In the genomic region with DNA sequence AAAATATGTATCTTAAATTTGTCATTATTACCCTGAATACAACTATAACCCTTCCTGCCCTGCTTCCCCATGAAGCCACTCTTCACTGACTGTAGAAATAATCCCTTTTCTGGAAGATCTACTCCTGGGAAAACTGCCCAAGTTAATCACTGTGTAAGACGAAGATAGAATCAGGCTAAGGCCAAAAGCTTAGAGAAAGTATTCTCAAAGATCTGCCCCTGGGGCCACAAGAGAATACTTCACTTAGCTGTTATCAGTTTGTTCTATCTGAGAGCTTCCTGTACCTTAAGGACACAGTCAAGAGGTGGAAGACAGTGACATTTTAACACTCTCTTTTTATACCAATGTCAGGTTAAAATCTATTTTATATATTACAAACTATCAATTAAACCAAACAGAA, we compare ENCODE assay signal across 13 cellular contexts. TPM values are rescaled to one million over a fixed set of nuclear protein-coding genes. Genes with fewer than 3 reads are reported as not detected.
DNase-seq lines count a peak whose midpoint lies in the region; ATAC-seq and TF ChIP-seq lines count a peak whose summit lies in the region.
"Had no signal": no experiment of that assay in that cellular context is flagged by ENCODE, and none has a peak within 500 bp of the region (broad histone marks: within the 10 kb centered on the region; RNA-seq: fewer than 3 reads in every experiment).

No MANE protein-coding gene starts in this region.

- TF ChIP-seq CTCF in endothelial cell (IDR thresholded peaks at IDR 0.05; ENCODE audit: unreplicated experiment), result no peak

- DNase-seq in EH (ENCODE audit: low read depth), result peak; percentile 70
- DNase-seq in T-helper 17 cell, result no peak
- DNase-seq in endothelial cell (ENCODE audit: low spot score), result no peak
- no peak for DNase-seq in natural killer cell treated with Interleukin-12 subunit alpha and Interleukin-12 subunit beta and Interleukin-15 and Interleukin-18, amount 100 ng/mL, for 72 hours (ENCODE audit: low spot score)
- DNase-seq in A172 (ENCODE audit: low spot score), result no peak
- no peak for DNase-seq in effector CD8-positive, alpha-beta T cell (lab: John Stamatoyannopoulos, UW)
- DNase-seq: activated CD4-positive, alpha-beta T cell treated with anti-CD3 and anti-CD28 coated beads for 4 hours; H9; hippocampal formation; Peyer's patch had no signal

- H3K27me3 Mint-ChIP-seq in T-helper 17 cell (no peaks in the 10 kb centered on the region), endothelial cell (ENCODE audit: unreplicated experiment) (no peaks in the 10 kb centered on the region)
- H3K27me3 Mint-ChIP-seq in natural killer cell treated with Interleukin-12 subunit alpha and Interleukin-12 subunit beta and Interleukin-15 and Interleukin-18, amount 100 ng/mL, for 72 hours, result no peaks in the 10 kb centered on the region

- H3K4me3 Mint-ChIP-seq in T-helper 17 cell (peak overlapping the region; percentile 52), endothelial cell (ENCODE audit: unreplicated experiment) (no peak overlapping the region)
- H3K4me3 Mint-ChIP-seq in natural killer cell treated with Interleukin-12 subunit alpha and Interleukin-12 subunit beta and Interleukin-15 and Interleukin-18, amount 100 ng/mL, for 72 hours, result no peak overlapping the region
- H3K4me3 Mint-ChIP-seq: H9, neural crest cell had no signal

- H3K4me1 Mint-ChIP-seq in T-helper 17 cell, result peaks cover 29% of the 10 kb centered on the region
- peaks cover 13% of the 10 kb centered on the region for H3K4me1 Mint-ChIP-seq in endothelial cell (ENCODE audit: unreplicated experiment)
- H3K4me1 Mint-ChIP-seq in natural killer cell treated with Interleukin-12 subunit alpha and Interleukin-12 subunit beta and Interleukin-15 and Interleukin-18, amount 100 ng/mL, for 72 hours (ENCODE audit: low read depth in 2 of 2), result peaks cover 30 to 31% of the 10 kb centered on the region in 2 donors
- H3K4me1 Mint-ChIP-seq: H9 had no signal

- peak overlapping the region; percentile 63 for H3K27ac Mint-ChIP-seq in T-helper 17 cell
- peak overlapping the region; percentile 34 for H3K27ac Mint-ChIP-seq in endothelial cell (ENCODE audit: unreplicated experiment)
- H3K27ac Mint-ChIP-seq in natural killer cell treated with Interleukin-12 subunit alpha and Interleukin-12 subunit beta and Interleukin-15 and Interleukin-18, amount 100 ng/mL, for 72 hours, result peak overlapping the region; percentile 35 to 80
- H3K27ac Mint-ChIP-seq: H9 had no signal

- H3K9me3 Mint-ChIP-seq in endothelial cell (ENCODE audit: unreplicated experiment), result no peaks in the 10 kb centered on the region
- H3K9me3 Mint-ChIP-seq in natural killer cell treated with Interleukin-12 subunit alpha and Interleukin-12 subunit beta and Interleukin-15 and Interleukin-18, amount 100 ng/mL, for 72 hours, result no peaks in the 10 kb centered on the region
- H3K9me3 Mint-ChIP-seq: H9, neural crest cell had no signal

- H3K9me3 ChIP-seq in T-helper 17 cell (ENCODE audit: control insufficient read depth, low read length, poor library complexity, severe bottlenecking), result no peaks in the 10 kb centered on the region
- H3K9me3 ChIP-seq: Peyer's patch had no signal

- peak; percentile 76 for ATAC-seq in T-helper 17 cell
- ATAC-seq in natural killer cell treated with Interleukin-12 subunit alpha and Interleukin-12 subunit beta and Interleukin-15 and Interleukin-18, amount 100 ng/mL, for 72 hours, result no peak
- no peak for ATAC-seq in HG03097 (IDR thresholded peaks at IDR 0.05; ENCODE audit: low FRiP score, unreplicated experiment)
- ATAC-seq in GM21515 (IDR thresholded peaks at IDR 0.05; ENCODE audit: unreplicated experiment), result no peak

- H3K36me3 Mint-ChIP-seq in T-helper 17 cell (ENCODE audit: low read depth) (peaks cover 2% of the 10 kb centered on the region), endothelial cell (ENCODE audit: low read depth, unreplicated experiment) (no peaks in the 10 kb centered on the region)
- H3K36me3 Mint-ChIP-seq in natural killer cell treated with Interleukin-12 subunit alpha and Interleukin-12 subunit beta and Interleukin-15 and Interleukin-18, amount 100 ng/mL, for 72 hours, result no peaks in the 10 kb centered on the region

RNA-seq across cellular contexts. Expression of a gene that starts 33.8 kb away (rescaled TPM):
- total RNA-seq in T-helper 17 cell, result 10 to 100 TPM; 61.1 to 70.5 TPM
- 102 TPM for total RNA-seq in endothelial cell (ENCODE audit: unreplicated experiment)
- total RNA-seq in natural killer cell treated with Interleukin-12 subunit alpha and Interleukin-12 subunit beta and Interleukin-15 and Interleukin-18, amount 100 ng/mL, for 72 hours, result 100 to 1,000 TPM in 1 of 2 donors, 10 to 100 TPM in 1; 92.3 to 113 TPM
- total RNA-seq in A172 (2014; rRNA removed; shearing (Covaris generic)), result 117 and 122 TPM in 2 replicates
